Comparison of ENCODE assay signal across 8 cellular contexts in genomic region chr14:105094193-105094907, GRCh38. TPM values are rescaled to one million over a fixed set of nuclear protein-coding genes. Genes with fewer than 3 reads are reported as not detected.
DNase-seq lines count a peak whose midpoint lies in the region; ATAC-seq and TF ChIP-seq lines count a peak whose summit lies in the region.

No MANE protein-coding gene starts in this region.

- H3K36me3 Mint-ChIP-seq in IgD-negative memory B cell, result peaks cover 1% of the 10 kb centered on the region
- H3K36me3 Mint-ChIP-seq in dendritic cell treated with granulocyte-macrophage colony-stimulating factor and Interleukin-4, amounts not matched to agents 40 ng/mL and 50 ng/mL, for 4 days (ENCODE audit: low read depth), result no peaks in the 10 kb centered on the region
- H3K36me3 Mint-ChIP-seq in natural killer cell, result no peaks in the 10 kb centered on the region

- intact Hi-C loops in dendritic cell treated with granulocyte-macrophage colony-stimulating factor and Interleukin-4, amounts not matched to agents 40 ng/mL and 50 ng/mL, for 4 days (cut with micrococcal nuclease), result loop anchor here (5.0 kb wide), 1 partner anchor 433 kb away; the partner anchor contains the start of gene TMEM121
- intact Hi-C loops in natural killer cell (cut with micrococcal nuclease), result loop anchor here (5.0 kb wide), 1 partner anchor 73 kb away; the partner anchor contains the start of gene JAG2

- H3K4me1 Mint-ChIP-seq in IgD-negative memory B cell (peaks cover 0 to 4% (median 4%) of the 10 kb centered on the region in 3 donors), natural killer cell (peaks cover 5 to 34% of the 10 kb centered on the region in 2 donors)
- peaks cover 28% of the 10 kb centered on the region for H3K4me1 Mint-ChIP-seq in dendritic cell treated with granulocyte-macrophage colony-stimulating factor and Interleukin-4, amounts not matched to agents 40 ng/mL and 50 ng/mL, for 4 days (ENCODE audit: low read depth)

- peak overlapping the region; percentile 39 for H3K27ac ChIP-seq in AG04450 (ENCODE audit: low read depth, low read length)

- peaks cover 5% of the 10 kb centered on the region; the same call in 1 of the 2 replicates for H3K9me3 ChIP-seq in AG04450 (ENCODE audit: control insufficient read depth, insufficient read depth, low read length)

- H3K27me3 Mint-ChIP-seq in IgD-negative memory B cell (peaks cover 2% of the 10 kb centered on the region), natural killer cell (ENCODE audit: low read depth in 2 of 2) (peaks cover 10 to 11% of the 10 kb centered on the region in 2 donors)
- H3K27me3 Mint-ChIP-seq in dendritic cell treated with granulocyte-macrophage colony-stimulating factor and Interleukin-4, amounts not matched to agents 40 ng/mL and 50 ng/mL, for 4 days, result peaks cover 71% of the 10 kb centered on the region

- TF ChIP-seq CTCF in AG04450 (IDR thresholded peaks at IDR 0.05; ENCODE audit: low read depth, low read length) (no peak), natural killer cell (IDR thresholded peaks at IDR 0.05) (no peak)

- no peak for ATAC-seq in natural killer cell
- ATAC-seq in GM19397 (IDR thresholded peaks at IDR 0.05; ENCODE audit: unreplicated experiment), result no peak
- ATAC-seq in HG03354 (IDR thresholded peaks at IDR 0.05; ENCODE audit: poor library complexity, severe bottlenecking, unreplicated experiment), result no peak

- POLR2A ChIA-PET in AG04450 (lab: Yijun Ruan, JAX), result no interaction called here

- peak overlapping the region; percentile 74 for H3K4me3 ChIP-seq in AG04450 (ENCODE audit: low read depth, low read length)

- H3K27ac Mint-ChIP-seq in IgD-negative memory B cell, result no peak overlapping the region
- no peak overlapping the region for H3K27ac Mint-ChIP-seq in dendritic cell treated with granulocyte-macrophage colony-stimulating factor and Interleukin-4, amounts not matched to agents 40 ng/mL and 50 ng/mL, for 4 days
- H3K27ac Mint-ChIP-seq in natural killer cell, result peak overlapping the region in 1 of 2 donors; percentile 69

- H3K4me3 Mint-ChIP-seq in IgD-negative memory B cell (peak overlapping the region; percentile 73 to 90 (median 84)), natural killer cell (peak overlapping the region; percentile 73)
- peak overlapping the region; percentile 66 for H3K4me3 Mint-ChIP-seq in dendritic cell treated with granulocyte-macrophage colony-stimulating factor and Interleukin-4, amounts not matched to agents 40 ng/mL and 50 ng/mL, for 4 days

- peaks cover 2% of the 10 kb centered on the region for H3K27me3 ChIP-seq in AG04450 (ENCODE audit: control insufficient read depth, insufficient read depth, low read length)

- CTCF ChIA-PET in AG04450 (lab: Charles Lee), result interaction anchor here (0.7 to 1.2 kb wide), 3 partner anchors 120 to 258 kb away, joined by 3 to 4 read pairs (median 3); no protein-coding TSS in a partner anchor

- DNase-seq in AG04450 (ENCODE audit: low read depth, low spot score) (no peak), natural killer cell (no peak), RKO (ENCODE audit: low spot score) (no peak), COLO829 (ENCODE audit: low spot score) (no peak)

- peaks cover 0 to 3% (median 2%) of the 10 kb centered on the region in 3 donors for H3K9me3 Mint-ChIP-seq in IgD-negative memory B cell
- H3K9me3 Mint-ChIP-seq in dendritic cell treated with granulocyte-macrophage colony-stimulating factor and Interleukin-4, amounts not matched to agents 40 ng/mL and 50 ng/mL, for 4 days, result peaks cover 3% of the 10 kb centered on the region
- no peaks in the 10 kb centered on the region for H3K9me3 Mint-ChIP-seq in natural killer cell

RNA-seq across cellular contexts. Expression of gene GPR132, which starts 29.1 kb away (rescaled TPM):
- polyA plus RNA-seq in AG04450 (2011; rRNA removed) (0.07 and 0.14 TPM in 2 replicates), IgD-negative memory B cell (37.2 TPM)
- not detected in 2 replicates for polyA minus RNA-seq in AG04450 (2011; rRNA and poly(A)+ RNA removed)
- total RNA-seq in natural killer cell, result 10 to 100 TPM; 18.2 to 30.3 (median 26.7) TPM

Comparison
In these comparisons a context has a peak if more than half of its experiments do, and no peak if none do; other contexts are left out.
1. RNA of gene GPR132, which starts 29.1 kb away (polyA plus RNA-seq): 37.2 TPM in IgD-negative memory B cell (single experiment); 0.07 to 0.14 TPM in AG04450; every median in the first group is over 10 times any median in the second.
2. Peak in every context shown above with its lines, with median percentiles within 50 percentile points of each other: H3K4me3 Mint-ChIP-seq.